22 cellular contexts compared by ENCODE assay signal in the genomic region with DNA sequence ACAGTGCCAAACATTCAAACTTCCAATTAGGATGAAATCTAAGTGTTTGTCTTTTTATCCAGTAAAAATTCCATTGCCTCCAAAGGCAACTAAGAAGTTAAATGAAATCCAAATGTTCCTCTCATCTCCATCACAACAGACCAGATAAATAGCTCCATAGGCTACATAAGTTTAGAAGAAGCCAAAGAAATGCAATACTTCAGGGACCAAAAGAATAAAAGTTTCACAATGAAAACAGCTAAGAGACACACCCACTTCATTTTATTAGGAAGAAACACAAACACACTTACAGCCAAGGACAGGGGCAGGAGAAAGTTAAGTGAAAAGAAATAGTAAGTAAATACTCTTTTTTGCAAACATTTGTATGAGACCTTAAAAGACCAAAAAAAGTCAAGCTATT. TPM values are rescaled to one million over a fixed set of nuclear protein-coding genes. Genes with fewer than 3 reads are reported as not detected.
A peak's percentile ranks its signal among the peaks of the same experiment; 100 is the strongest.
DNase-seq lines count a peak whose midpoint lies in the region; ATAC-seq and TF ChIP-seq lines count a peak whose summit lies in the region.
"Had no signal": no experiment of that assay in that cellular context is flagged by ENCODE, and none has a peak within 500 bp of the region (broad histone marks: within the 10 kb centered on the region; RNA-seq: fewer than 3 reads in every experiment).

No MANE protein-coding gene starts in this region.

- no peaks in the 10 kb centered on the region for H3K79me2 ChIP-seq in GM23338 (replicated peaks; ENCODE audit: insufficient read depth)

- H3K27me3 ChIP-seq in GM23338 (ENCODE audit: insufficient read depth): no peaks in the 10 kb centered on the region
- H3K27me3 ChIP-seq: SJSA1 had no signal

- H3K27me3 Mint-ChIP-seq in GM23338 (ENCODE audit: insufficient read depth, low read depth, poor library complexity): no peaks in the 10 kb centered on the region

- no peak overlapping the region for H3K4me3 ChIP-seq in GM23338
- H3K4me3 ChIP-seq in fibroblast of villous mesenchyme (ENCODE audit: low read depth, low read length): no peak overlapping the region
- H3K4me3 ChIP-seq: SJSA1 had no signal

- no peaks in the 10 kb centered on the region; the same call in 2 of the 3 replicates for H3K9me3 Mint-ChIP-seq in GM23338
- H3K9me3 Mint-ChIP-seq: CD8-positive, alpha-beta T cell had no signal

- peak overlapping the region; percentile 19; the same call in 1 of the 2 replicates for H3K27ac Mint-ChIP-seq in GM23338
- H3K27ac Mint-ChIP-seq: CD8-positive, alpha-beta T cell had no signal

- no peak for DNase-seq in GM23338 (ENCODE audit: low spot score)
- DNase-seq in dedifferentiated amniotic fluid mesenchymal stem cell (ENCODE audit: extremely low spot score): peak; percentile 18
- DNase-seq in fibroblast of villous mesenchyme (ENCODE audit: low read depth): peak; percentile 7
- DNase-seq in HCEC 1CT: no peak
- DNase-seq in NK-92 treated with Interleukin-12 subunit alpha and Interleukin-12 subunit beta, amount 100 ng/mL, for 24 hours (lab: John Stamatoyannopoulos, UW): no peak
- DNase-seq: AML-193; C1 segment of cervical spinal cord; CD8-positive, alpha-beta T cell; DND-41; GOT3; KBM-7; MM.1S; NCI-H1092 treated with DMSO at 0.1 percent for 48 hours; NCI-H1436 treated with DMSO at 0.1 percent for 48 hours; NCI-H1930; NCI-H2227 treated with DMSO at 0.1 percent for 48 hours; NCI-H510A; NCI-H82 had no signal

- H3K4me3 Mint-ChIP-seq in GM23338: no peak overlapping the region
- H3K4me3 Mint-ChIP-seq: CD8-positive, alpha-beta T cell had no signal

- peaks cover 4% of the 10 kb centered on the region; the same call in 1 of the 2 replicates for H3K4me1 ChIP-seq in GM23338 (ENCODE audit: insufficient read depth)
- H3K4me1 ChIP-seq: SJSA1 had no signal

- H3K9me2 ChIP-seq in GM23338 (ENCODE audit: insufficient read depth): 0 out of 2 replicates have a peak, but pooled peaks cover 3% of the 10 kb centered on the region

- no peaks in the 10 kb centered on the region for H4K20me1 ChIP-seq in GM23338 (replicated peaks; ENCODE audit: insufficient read depth)

- H3F3A ChIP-seq in GM23338 (replicated peaks; ENCODE audit: low read depth): no peaks in the 10 kb centered on the region

- H2AFZ ChIP-seq in GM23338: no peak overlapping the region

- H3K36me3 ChIP-seq in GM23338 (ENCODE audit: insufficient read depth): no peaks in the 10 kb centered on the region
- H3K36me3 ChIP-seq: SJSA1 had no signal

- TF ChIP-seq CTCF in GM23338 (conservative IDR thresholded peaks at IDR 0.05; ENCODE audit: low read depth in 2 of 2): no peak
- TF ChIP-seq CTCF in fibroblast of villous mesenchyme (IDR thresholded peaks at IDR 0.05; ENCODE audit: insufficient read depth, low read depth, low read length): no peak

- ATAC-seq in GM23338: no peak
- no peak for ATAC-seq in HG03095 (IDR thresholded peaks at IDR 0.05; ENCODE audit: unreplicated experiment)
- no peak for ATAC-seq in GM18519 (IDR thresholded peaks at IDR 0.05; ENCODE audit: low FRiP score, unreplicated experiment)
- ATAC-seq: CD8-positive, alpha-beta T cell had no signal

- no peak overlapping the region for H3K27ac ChIP-seq in GM23338 (ENCODE audit: low read depth)
- H3K27ac ChIP-seq: SJSA1 had no signal

- no peaks in the 10 kb centered on the region for H3K36me3 Mint-ChIP-seq in GM23338 (ENCODE audit: low read depth)
- H3K36me3 Mint-ChIP-seq: CD8-positive, alpha-beta T cell had no signal

- H3K4me2 ChIP-seq in GM23338: no peak overlapping the region

- peaks cover 13% of the 10 kb centered on the region for H3K4me1 Mint-ChIP-seq in GM23338

TF ChIP-seq in GM23338, 12 proteins besides CTCF, POLR2A, EP300 and RAD21:
- TF ChIP-seq ZNF331 (CRISPR knock-in tag; IDR thresholded peaks at IDR 0.05; ENCODE audit: low read depth) (no peak), ZNF114 (CRISPR knock-in tag; IDR thresholded peaks at IDR 0.05) (no peak), POLR2AphosphoS5 (IDR thresholded peaks at IDR 0.05; ENCODE audit: low read depth) (no peak)

RNA-seq across cellular contexts. Expression of a gene that starts 42.3 kb away (rescaled TPM):
- 4.0 and 10.7 TPM in 2 replicates for total RNA-seq in GM23338 (2014; rRNA removed; shearing (Covaris generic))
- 0.89 and 1.9 TPM in 2 replicates for polyA plus RNA-seq in GM23338 (2016; fragmentation: Nextera tagmentation; extraction: Ambion mirVana)
- total RNA-seq in fibroblast of villous mesenchyme: 13.9 and 21.2 TPM in 2 replicates
- total RNA-seq: G401 had no signal

Comparison
In these comparisons a context has a peak if more than half of its experiments do, and no peak if none do; other contexts are left out.
1. DNase-seq: peak in dedifferentiated amniotic fluid mesenchymal stem cell (single experiment) and fibroblast of villous mesenchyme (single experiment); none in GM23338 (single experiment), HCEC 1CT (single experiment) and NK-92 treated with Interleukin-12 subunit alpha and Interleukin-12 subunit beta, amount 100 ng/mL, for 24 hours (single experiment).